Comparison of ENCODE assay signal across 8 cellular contexts in the genomic region with DNA sequence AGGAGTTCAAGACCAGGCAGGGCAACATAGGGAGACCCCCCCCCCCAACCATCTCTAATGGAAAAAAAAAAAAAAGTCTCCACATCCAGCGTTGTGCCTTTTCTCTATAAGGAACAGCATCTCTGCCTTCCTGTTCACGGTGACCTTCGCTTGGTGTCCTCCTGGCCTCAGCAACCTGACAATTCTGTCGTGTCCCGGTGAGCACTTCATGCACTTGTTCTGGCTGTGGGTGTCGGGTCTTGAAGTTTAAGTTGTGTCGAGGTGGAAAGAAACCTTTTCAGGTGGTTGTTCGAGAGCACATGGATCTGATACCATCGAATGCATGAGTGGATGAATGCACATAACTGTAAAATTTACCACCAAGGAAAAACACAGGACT. TPM values are rescaled to one million over a fixed set of nuclear protein-coding genes. Genes with fewer than 3 reads are reported as not detected.
DNase-seq lines count a peak whose midpoint lies in the region; ATAC-seq and TF ChIP-seq lines count a peak whose summit lies in the region.

No MANE protein-coding gene starts in this region.

- peaks cover 45% of the 10 kb centered on the region for H3K36me3 Mint-ChIP-seq in activated B cell treated with CpG ODN at 0.5 μM for 24 hours (ENCODE audit: low read depth)

- H3K27ac ChIP-seq in HCT116 (ENCODE audit: low read depth, low read length) (peak overlapping the region; percentile 80), right cardiac atrium (ENCODE audit: low read length) (peak overlapping the region; percentile 94), spleen (peak overlapping the region; percentile 69 to 95 (median 92))

- peak overlapping the region; percentile 95 for H3K27ac Mint-ChIP-seq in activated B cell treated with CpG ODN at 0.5 μM for 24 hours

- peaks cover 25% of the 10 kb centered on the region for H3K9me3 Mint-ChIP-seq in activated B cell treated with CpG ODN at 0.5 μM for 24 hours

- ATAC-seq in HCT116 (no peak), activated B cell treated with CpG ODN at 0.5 μM for 24 hours (ENCODE audit: low read depth) (no peak), right cardiac atrium (no peak)

- no peaks in the 10 kb centered on the region for H3K9me2 ChIP-seq in HCT116 (ENCODE audit: insufficient read depth)

- no peaks in the 10 kb centered on the region for H3K27me3 ChIP-seq in HCT116 (ENCODE audit: insufficient read depth, low read length)
- H3K27me3 ChIP-seq in right cardiac atrium (ENCODE audit: control insufficient read depth, insufficient read depth): no peaks in the 10 kb centered on the region
- no peaks in the 10 kb centered on the region for H3K27me3 ChIP-seq in spleen (replicated peaks in 1 of 7)

- H3K4me3 Mint-ChIP-seq in activated B cell treated with CpG ODN at 0.5 μM for 24 hours: peak overlapping the region; percentile 95

- H3K9ac ChIP-seq in HCT116 (ENCODE audit: low read length): peak overlapping the region; percentile 68

- TF ChIP-seq RAD21 in HCT116 (IDR thresholded peaks at IDR 0.05; ENCODE audit: low read depth): no peak

- H3K4me3 ChIP-seq in HCT116 (replicated peaks in 1 of 2; ENCODE audit: low read depth in 1 of 2, low read length in 2 of 2) (peak overlapping the region; percentile 73 to 80), right cardiac atrium (ENCODE audit: low read length) (peak overlapping the region; percentile 87), spleen (peak overlapping the region; percentile 65 to 87 (median 71))

- H3K27me3 Mint-ChIP-seq in activated B cell treated with CpG ODN at 0.5 μM for 24 hours: no peaks in the 10 kb centered on the region

- peak overlapping the region; percentile 92 for H3K4me2 ChIP-seq in HCT116 (ENCODE audit: low read length)

- DNase-seq in HCT116 (ENCODE audit: low read depth, low spot score): no peak
- DNase-seq in activated B cell treated with CpG ODN at 0.5 μM for 24 hours: no peak
- DNase-seq in right cardiac atrium: no peak
- no peak for DNase-seq in spleen
- no peak for DNase-seq in SW480 (ENCODE audit: low spot score)
- no peak for DNase-seq in cerebellar cortex (ENCODE audit: low spot score)
- DNase-seq in NCI-H1417 treated with DMSO at 0.1 percent for 48 hours (lab: John Stamatoyannopoulos, UW): no peak
- DNase-seq in NCI-H1436 (lab: John Stamatoyannopoulos, UW): no peak

- no peaks in the 10 kb centered on the region for H4K20me1 ChIP-seq in HCT116 (ENCODE audit: insufficient read depth)

- peak overlapping the region; percentile 78 for H2AFZ ChIP-seq in HCT116 (ENCODE audit: low read depth, low read length, poor library complexity, severe bottlenecking)

- BruUV-seq in HCT116 (replicated peaks; lab: Mats Ljungman, UMichigan): TSS peak; percentile 83

- intact Hi-C loops in HCT116 (cut with micrococcal nuclease) (loop anchor here (1.0 to 10.0 kb wide), 3 partner anchors 15 to 350 kb away; a partner anchor contains a TSS), activated B cell treated with CpG ODN at 0.5 μM for 24 hours (cut with micrococcal nuclease) (loop anchor here (1.0 to 10.0 kb wide), 5 partner anchors 15 to 214 kb away; a partner anchor contains a TSS), right cardiac atrium (cut with DNase I) (no loop called here), spleen (cut with DNase I; ENCODE audit: low total_unique reads) (no loop called here)

- POLR2A ChIA-PET in HCT116 (lab: Charles Lee) (no interaction called here), activated B cell treated with CpG ODN at 0.5 μM for 24 hours (lab: Charles Lee) (no interaction called here)

- CTCF ChIA-PET in HCT116 (lab: Charles Lee) (no interaction called here), activated B cell treated with CpG ODN at 0.5 μM for 24 hours (lab: Charles Lee) (no interaction called here)

- RAD21 ChIA-PET in HCT116 (lab: Charles Lee; ENCODE audit: low non-redundant PET in 1 of 2, low total read pairs in 2 of 2, uncharacterized antibody in 2 of 2, unreplicated experiment in 2 of 2): no interaction called here

- H3K36me3 ChIP-seq in HCT116 (ENCODE audit: control insufficient read depth in 1 of 2, insufficient read depth in 2 of 2, low read length in 2 of 2) (peaks cover 0 to 3% of the 10 kb centered on the region in 2 experiments; a peak in 1 of 4 replicates), spleen (peaks cover 5 to 48% (median 29%) of the 10 kb centered on the region in 6 donors)

- TF ChIP-seq POLR2A in HCT116 (IDR thresholded peaks at IDR 0.05; ENCODE audit: borderline replicate concordance, extremely low read depth, insufficient read depth, insufficient read length) (no peak), spleen (IDR thresholded peaks at IDR 0.05) (no peak)

- H3K79me2 ChIP-seq in HCT116 (ENCODE audit: insufficient read depth, low read length): peaks cover 10% of the 10 kb centered on the region; the same call in 1 of the 2 replicates

- H3K9me3 ChIP-seq in HCT116 (ENCODE audit: control insufficient read depth in 1 of 2, insufficient read depth in 1 of 2, low read depth in 1 of 2, low read length in 2 of 2) (peaks cover 11 to 34% of the 10 kb centered on the region in 2 experiments; a peak in 2 of 4 replicates), right cardiac atrium (ENCODE audit: control insufficient read depth, low read length) (peaks cover 2% of the 10 kb centered on the region), spleen (peaks cover 17 to 84% (median 64%) of the 10 kb centered on the region in 8 donors)

- H3K4me1 ChIP-seq in HCT116 (ENCODE audit: control insufficient read depth in 1 of 2, insufficient read depth in 2 of 2, low read length in 2 of 2) (peaks cover 0 to 16% of the 10 kb centered on the region in 2 experiments; a peak in 2 of 4 replicates), right cardiac atrium (ENCODE audit: control insufficient read depth, insufficient read depth, low read length) (peaks cover 2% of the 10 kb centered on the region), spleen (peaks cover 5 to 20% (median 10%) of the 10 kb centered on the region in 6 donors)

- no peak for TF ChIP-seq CTCF in HCT116 (IDR thresholded peaks at IDR 0.05 in 2 of 3, conservative IDR thresholded peaks at IDR 0.05 in 1 of 3; ENCODE audit: borderline replicate concordance in 1 of 3, insufficient read depth in 1 of 3, low read depth in 2 of 3, low read length in 2 of 3)
- no peak for TF ChIP-seq CTCF in activated B cell treated with CpG ODN at 0.5 μM for 24 hours (IDR thresholded peaks at IDR 0.05)
- TF ChIP-seq CTCF in spleen (IDR thresholded peaks at IDR 0.05 in 8 of 11, conservative IDR thresholded peaks at IDR 0.05 in 3 of 11): no peak

- WGBS in right cardiac atrium: 53% methylated on average over 9 of the region's 9 CpGs
- 42 to 60% (median 52%) methylated on average over 9 of the region's 9 CpGs for WGBS in spleen, 5 donors

- H3K4me1 Mint-ChIP-seq in activated B cell treated with CpG ODN at 0.5 μM for 24 hours: peaks cover 20% of the 10 kb centered on the region

TF ChIP-seq in HCT116, 20 proteins besides CTCF, POLR2A, EP300 and RAD21:
- TF ChIP-seq JUND (IDR thresholded peaks at IDR 0.05) (no peak), ELF1 (IDR thresholded peaks at IDR 0.05; ENCODE audit: borderline replicate concordance, low read depth) (no peak), ZNF274 (IDR thresholded peaks at IDR 0.05; ENCODE audit: low read depth, low read length) (no peak), SRF (IDR thresholded peaks at IDR 0.05; ENCODE audit: low read depth) (no peak)
- TF ChIP-seq, protein P1, sequence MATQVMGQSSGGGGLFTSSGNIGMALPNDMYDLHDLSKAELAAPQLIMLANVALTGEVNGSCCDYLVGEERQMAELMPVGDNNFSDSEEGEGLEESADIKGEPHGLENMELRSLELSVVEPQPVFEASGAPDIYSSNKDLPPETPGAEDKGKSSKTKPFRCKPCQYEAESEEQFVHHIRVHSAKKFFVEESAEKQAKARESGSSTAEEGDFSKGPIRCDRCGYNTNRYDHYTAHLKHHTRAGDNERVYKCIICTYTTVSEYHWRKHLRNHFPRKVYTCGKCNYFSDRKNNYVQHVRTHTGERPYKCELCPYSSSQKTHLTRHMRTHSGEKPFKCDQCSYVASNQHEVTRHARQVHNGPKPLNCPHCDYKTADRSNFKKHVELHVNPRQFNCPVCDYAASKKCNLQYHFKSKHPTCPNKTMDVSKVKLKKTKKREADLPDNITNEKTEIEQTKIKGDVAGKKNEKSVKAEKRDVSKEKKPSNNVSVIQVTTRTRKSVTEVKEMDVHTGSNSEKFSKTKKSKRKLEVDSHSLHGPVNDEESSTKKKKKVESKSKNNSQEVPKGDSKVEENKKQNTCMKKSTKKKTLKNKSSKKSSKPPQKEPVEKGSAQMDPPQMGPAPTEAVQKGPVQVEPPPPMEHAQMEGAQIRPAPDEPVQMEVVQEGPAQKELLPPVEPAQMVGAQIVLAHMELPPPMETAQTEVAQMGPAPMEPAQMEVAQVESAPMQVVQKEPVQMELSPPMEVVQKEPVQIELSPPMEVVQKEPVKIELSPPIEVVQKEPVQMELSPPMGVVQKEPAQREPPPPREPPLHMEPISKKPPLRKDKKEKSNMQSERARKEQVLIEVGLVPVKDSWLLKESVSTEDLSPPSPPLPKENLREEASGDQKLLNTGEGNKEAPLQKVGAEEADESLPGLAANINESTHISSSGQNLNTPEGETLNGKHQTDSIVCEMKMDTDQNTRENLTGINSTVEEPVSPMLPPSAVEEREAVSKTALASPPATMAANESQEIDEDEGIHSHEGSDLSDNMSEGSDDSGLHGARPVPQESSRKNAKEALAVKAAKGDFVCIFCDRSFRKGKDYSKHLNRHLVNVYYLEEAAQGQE (IDR thresholded peaks at IDR 0.05; ENCODE audit: low read depth): no peak
- TF ChIP-seq, protein P2, sequence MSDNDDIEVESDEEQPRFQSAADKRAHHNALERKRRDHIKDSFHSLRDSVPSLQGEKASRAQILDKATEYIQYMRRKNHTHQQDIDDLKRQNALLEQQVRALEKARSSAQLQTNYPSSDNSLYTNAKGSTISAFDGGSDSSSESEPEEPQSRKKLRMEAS (IDR thresholded peaks at IDR 0.05): no peak

RNA-seq across cellular contexts. Expression of a gene that starts 0.6 kb away (rescaled TPM):
- total RNA-seq in HCT116 (2021; ENCODE audit: unreplicated experiment): 10.9 TPM
- polyA plus RNA-seq in HCT116 (2012): 7.7 and 8.8 TPM in 2 replicates
- 22.0 and 22.8 TPM in 2 replicates for total RNA-seq in activated B cell treated with CpG ODN at 0.5 μM for 24 hours
- 10 to 100 TPM; 13.9 to 21.7 (median 19.9) TPM for total RNA-seq in right cardiac atrium
- 19.4 TPM for polyA plus RNA-seq in right cardiac atrium
- 10 to 100 TPM; 25.9 to 40.1 (median 27.6) TPM for total RNA-seq in spleen
- polyA plus RNA-seq in spleen: 10 to 100 TPM; 27.7 to 33.5 (median 28.5) TPM

RNA-seq across cellular contexts. Expression of a gene that starts 14.9 kb away (rescaled TPM):
- total RNA-seq in HCT116 (2021; ENCODE audit: unreplicated experiment): 7.8 TPM
- polyA plus RNA-seq in HCT116 (2012): 2.2 and 3.1 TPM in 2 replicates
- total RNA-seq in activated B cell treated with CpG ODN at 0.5 μM for 24 hours: 10.3 and 11.7 TPM in 2 replicates
- 1 to 10 TPM; 2.9 to 5.8 (median 5.3) TPM for total RNA-seq in right cardiac atrium
- 1.2 TPM for polyA plus RNA-seq in right cardiac atrium
- total RNA-seq in spleen: 10 to 100 TPM in 5 of 7 donors, 1 to 10 TPM in 2; 7.7 to 16.2 (median 10.6) TPM
- polyA plus RNA-seq in spleen: 1 to 10 TPM in 2 of 3 donors, under 1 TPM in 1; 0.67 to 1.4 (median 1.1) TPM

RNA-seq across cellular contexts. Expression of a gene that starts 38.2 kb away (rescaled TPM):
- total RNA-seq in HCT116 (2021; ENCODE audit: unreplicated experiment): 1.2 TPM
- 1.3 and 1.4 TPM in 2 replicates for polyA plus RNA-seq in HCT116 (2012)
- total RNA-seq in activated B cell treated with CpG ODN at 0.5 μM for 24 hours: 1.3 and 1.4 TPM in 2 replicates
- 1 to 10 TPM; 2.3 to 4.0 (median 3.4) TPM for total RNA-seq in right cardiac atrium
- polyA plus RNA-seq in right cardiac atrium: 2.2 TPM
- 1 to 10 TPM; 1.1 to 5.2 (median 2.3) TPM for total RNA-seq in spleen
- polyA plus RNA-seq in spleen: 1 to 10 TPM; 2.0 to 3.0 (median 2.9) TPM

Comparison
In these comparisons a context has a peak if more than half of its experiments do, and no peak if none do; other contexts are left out.
1. intact Hi-C loops: an anchor here in HCT116 (1.0 to 10.0 kb wide) and activated B cell treated with CpG ODN at 0.5 μM for 24 hours (1.0 to 10.0 kb wide); none called in right cardiac atrium and spleen.